10 cellular contexts compared by ENCODE assay signal in genomic region chr2:237558918-237559645, GRCh38. TPM values are rescaled to one million over a fixed set of nuclear protein-coding genes. Genes with fewer than 3 reads are reported as not detected.
DNase-seq lines count a peak whose midpoint lies in the region; ATAC-seq and TF ChIP-seq lines count a peak whose summit lies in the region.
"Had no signal": no experiment of that assay in that cellular context is flagged by ENCODE, and none has a peak within 500 bp of the region (broad histone marks: within the 10 kb centered on the region; RNA-seq: fewer than 3 reads in every experiment).

No MANE protein-coding gene starts in this region.

- no peak for TF ChIP-seq POLR2A in sigmoid colon (IDR thresholded peaks at IDR 0.05)

- 45 to 68% methylated on average over 23 of the region's 23 CpGs for WGBS in sigmoid colon, 2 donors

- peak; percentile 91 for DNase-seq in ELR (ENCODE audit: low read depth)
- peak; percentile 93 for DNase-seq in NCI-H69 (lab: John Stamatoyannopoulos, UW)
- peak; percentile 67 for DNase-seq in fibroblast of peridontal ligament (ENCODE audit: extremely low read depth)
- DNase-seq in sigmoid colon = peak; percentile 96
- DNase-seq in nephron progenitor cell = no peak
- DNase-seq in hepatic stellate cell (ENCODE audit: low spot score) = no peak

- TF ChIP-seq EP300 in sigmoid colon (IDR thresholded peaks at IDR 0.05) = no peak

- H3K4me1 ChIP-seq in sigmoid colon = peaks cover 0 to 20% (median 15%) of the 10 kb centered on the region in 4 donors

- H3K27ac ChIP-seq in sigmoid colon = no peak overlapping the region
- H3K27ac ChIP-seq: neutrophil, thoracic aorta had no signal

- H3K27me3 Mint-ChIP-seq in nephron progenitor cell (ENCODE audit: low read depth, poor library complexity) = peaks cover 44% of the 10 kb centered on the region

- no peak overlapping the region for H3K27ac Mint-ChIP-seq in nephron progenitor cell

- H3K36me3 Mint-ChIP-seq in nephron progenitor cell (ENCODE audit: low read depth) = no peaks in the 10 kb centered on the region

- ATAC-seq in HG02884 (IDR thresholded peaks at IDR 0.05; ENCODE audit: unreplicated experiment) = no peak
- no peak for ATAC-seq in HG03521 (IDR thresholded peaks at IDR 0.05; ENCODE audit: unreplicated experiment)

- intact Hi-C loops in sigmoid colon (cut with DNase I) = no loop called here

- H3K27me3 ChIP-seq in sigmoid colon = peaks cover 0 to 6% (median 4%) of the 10 kb centered on the region in 3 donors

- H3K4me1 Mint-ChIP-seq in nephron progenitor cell = peaks cover 12% of the 10 kb centered on the region

- H3K4me3 ChIP-seq in sigmoid colon = no peak overlapping the region
- H3K4me3 ChIP-seq: thoracic aorta had no signal

- H3K9me3 Mint-ChIP-seq in nephron progenitor cell = peaks cover 25% of the 10 kb centered on the region

- H3K4me3 Mint-ChIP-seq in nephron progenitor cell = no peak overlapping the region

- H3K9me3 ChIP-seq in sigmoid colon = peaks cover 0 to 7% (median 1%) of the 10 kb centered on the region in 4 donors
- H3K9me3 ChIP-seq: neutrophil had no signal

- no peaks in the 10 kb centered on the region for H3K36me3 ChIP-seq in sigmoid colon
- H3K36me3 ChIP-seq: neutrophil, thoracic aorta had no signal

- peak in 1 of 4 experiments; percentile 10 for TF ChIP-seq CTCF in sigmoid colon (IDR thresholded peaks at IDR 0.05)
- no peak for TF ChIP-seq CTCF in nephron progenitor cell (IDR thresholded peaks at IDR 0.05)

RNA-seq across cellular contexts. Expression of gene PRLH, which starts 7.3 kb away (rescaled TPM):
- not detected for total RNA-seq in sigmoid colon
- polyA plus RNA-seq in sigmoid colon = not detected
- total RNA-seq: thoracic aorta had no signal

RNA-seq across cellular contexts. Expression of gene RAB17, which starts 31.5 kb away (rescaled TPM):
- total RNA-seq in sigmoid colon = 1 to 10 TPM in 1 of 4 donors, under 1 TPM in 3; 0.33 to 2.8 (median 0.45) TPM
- 10 to 100 TPM; 34.4 to 48.8 (median 38.4) TPM for polyA plus RNA-seq in sigmoid colon

Comparison
In these comparisons a context has a peak if more than half of its experiments do, and no peak if none do; other contexts are left out.
1. DNase-seq: peak in ELR (single experiment), NCI-H69 (single experiment), fibroblast of peridontal ligament (single experiment) and sigmoid colon (single experiment); none in nephron progenitor cell (single experiment) and hepatic stellate cell (single experiment).